8 cellular contexts compared by ENCODE assay signal in genomic region chr1:230917284-230918135, GRCh38. TPM values are rescaled to one million over a fixed set of nuclear protein-coding genes. Genes with fewer than 3 reads are reported as not detected.
DNase-seq lines count a peak whose midpoint lies in the region; ATAC-seq and TF ChIP-seq lines count a peak whose summit lies in the region.

No MANE protein-coding gene starts in this region.

- no peak overlapping the region for H4K91ac ChIP-seq in trophoblast cell (ENCODE audit: low read depth, low read length)

- H4K12ac ChIP-seq in trophoblast cell (ENCODE audit: low read depth, low read length), result no peak overlapping the region

- H3K4me1 Mint-ChIP-seq in type B pancreatic cell (ENCODE audit: unreplicated experiment), result peaks cover 11% of the 10 kb centered on the region

- H3K9me3 Mint-ChIP-seq in type B pancreatic cell, result no peaks in the 10 kb centered on the region

- H2AFZ ChIP-seq in trophoblast cell (ENCODE audit: insufficient read depth, low read length, poor library complexity), result no peak overlapping the region

- H3K27ac ChIP-seq in SJSA1 (no peak overlapping the region), trophoblast cell (ENCODE audit: low read depth, low read length) (no peak overlapping the region)

- H3K9me3 ChIP-seq in SJSA1 (replicated peaks), result no peaks in the 10 kb centered on the region
- no peaks in the 10 kb centered on the region for H3K9me3 ChIP-seq in trophoblast cell (ENCODE audit: insufficient read depth, low read depth, low read length)

- no peak overlapping the region for H3K27ac Mint-ChIP-seq in type B pancreatic cell

- no peak overlapping the region for H3K4me3 ChIP-seq in SJSA1
- H3K4me3 ChIP-seq in trophoblast cell (ENCODE audit: low read depth, low read length), result no peak overlapping the region

- peak; percentile 53 for ATAC-seq in GM18502 (IDR thresholded peaks at IDR 0.05; ENCODE audit: poor library complexity, unreplicated experiment)

- H2BK5ac ChIP-seq in trophoblast cell (ENCODE audit: low read depth, low read length, poor library complexity), result no peak overlapping the region

- WGBS in trophoblast cell (ENCODE audit: extremely low coverage, insufficient coverage, insufficient read length), result no CpG with 5 or more reads among the region's 15 CpGs

- H3K9ac ChIP-seq in trophoblast cell (ENCODE audit: low read length), result no peak overlapping the region

- H2BK12ac ChIP-seq in trophoblast cell (ENCODE audit: low read length), result no peak overlapping the region

- H3K14ac ChIP-seq in trophoblast cell (ENCODE audit: low read length), result no peak overlapping the region

- DNase-seq in A172 (ENCODE audit: low spot score) (peak; percentile 83), LHCN-M2 (ENCODE audit: low read depth) (peak; percentile 72), SJSA1 (ENCODE audit: low read depth in 1 of 2, low spot score in 2 of 2) (peak; percentile 62 to 70), globus pallidus (ENCODE audit: low spot score) (peak; percentile 82), trophoblast cell (peak; percentile 83 to 98), type B pancreatic cell (ENCODE audit: extremely low spot score, unreplicated experiment) (no peak)
- DNase-seq in activated naive CD4-positive, alpha-beta T cell treated with Interleukin-2 at 50 U/mL for 16 hours, result peak; percentile 69

- no peak overlapping the region for H2AK5ac ChIP-seq in trophoblast cell (ENCODE audit: low read length)

- no peak overlapping the region for H3K4ac ChIP-seq in trophoblast cell (ENCODE audit: low read depth, low read length)

- H3K36me3 Mint-ChIP-seq in type B pancreatic cell, result peaks cover 34% of the 10 kb centered on the region

- H3K27me3 Mint-ChIP-seq in type B pancreatic cell, result no peaks in the 10 kb centered on the region

- no peaks in the 10 kb centered on the region for H3K4me1 ChIP-seq in SJSA1 (replicated peaks)
- H3K4me1 ChIP-seq in trophoblast cell (ENCODE audit: control insufficient read depth in 1 of 2, insufficient read depth in 2 of 2, low read length in 2 of 2), result peaks cover 6% of the 10 kb centered on the region in 2 experiments

- H4K8ac ChIP-seq in trophoblast cell (ENCODE audit: low read depth, low read length), result no peak overlapping the region

- H3K18ac ChIP-seq in trophoblast cell (ENCODE audit: low read length), result no peak overlapping the region

- H3K79me2 ChIP-seq in trophoblast cell (ENCODE audit: control insufficient read depth, insufficient read depth, low read length, poor library complexity), result no peaks in the 10 kb centered on the region

- no peak overlapping the region for H3K23ac ChIP-seq in trophoblast cell (ENCODE audit: low read length)

- H2BK120ac ChIP-seq in trophoblast cell (ENCODE audit: insufficient read depth, low read length, poor library complexity), result no peak overlapping the region

- no peak overlapping the region for H3K4me2 ChIP-seq in trophoblast cell (ENCODE audit: low read length)

- no peaks in the 10 kb centered on the region for H3K27me3 ChIP-seq in SJSA1 (replicated peaks)
- H3K27me3 ChIP-seq in trophoblast cell (ENCODE audit: insufficient read depth, low read length), result no peaks in the 10 kb centered on the region

- H3K79me1 ChIP-seq in trophoblast cell (ENCODE audit: low read length), result no peaks in the 10 kb centered on the region

- H3K4me3 Mint-ChIP-seq in type B pancreatic cell, result no peak overlapping the region

- no peaks in the 10 kb centered on the region for H3K36me3 ChIP-seq in SJSA1
- H3K36me3 ChIP-seq in trophoblast cell (ENCODE audit: control insufficient read depth in 1 of 2, insufficient read depth in 2 of 2, low read length in 2 of 2), result no peaks in the 10 kb centered on the region

- peak; percentile 79 for TF ChIP-seq CTCF in type B pancreatic cell (conservative IDR thresholded peaks at IDR 0.05)

RNA-seq across cellular contexts. Expression of gene C1orf198, which starts 49.2 kb away (rescaled TPM):
- total RNA-seq in A172 (2014; rRNA removed; shearing (Covaris generic)), result 42.9 and 43.6 TPM in 2 replicates
- total RNA-seq in LHCN-M2 (2014; rRNA removed), result 12.7 and 18.0 TPM in 2 replicates
- polyA plus RNA-seq in LHCN-M2 (2012), result 40.0 TPM
- 94.1 and 156 TPM in 2 replicates for total RNA-seq in SJSA1 (2014; rRNA removed; shearing (Covaris generic))
- 56.8 and 57.0 TPM in 2 replicates for polyA plus RNA-seq in trophoblast cell (2013)
- total RNA-seq in type B pancreatic cell (ENCODE audit: low replicate concordance), result 42.1 and 62.5 TPM in 2 replicates
